ENCODE assay signal across 14 cellular contexts in the genomic region with DNA sequence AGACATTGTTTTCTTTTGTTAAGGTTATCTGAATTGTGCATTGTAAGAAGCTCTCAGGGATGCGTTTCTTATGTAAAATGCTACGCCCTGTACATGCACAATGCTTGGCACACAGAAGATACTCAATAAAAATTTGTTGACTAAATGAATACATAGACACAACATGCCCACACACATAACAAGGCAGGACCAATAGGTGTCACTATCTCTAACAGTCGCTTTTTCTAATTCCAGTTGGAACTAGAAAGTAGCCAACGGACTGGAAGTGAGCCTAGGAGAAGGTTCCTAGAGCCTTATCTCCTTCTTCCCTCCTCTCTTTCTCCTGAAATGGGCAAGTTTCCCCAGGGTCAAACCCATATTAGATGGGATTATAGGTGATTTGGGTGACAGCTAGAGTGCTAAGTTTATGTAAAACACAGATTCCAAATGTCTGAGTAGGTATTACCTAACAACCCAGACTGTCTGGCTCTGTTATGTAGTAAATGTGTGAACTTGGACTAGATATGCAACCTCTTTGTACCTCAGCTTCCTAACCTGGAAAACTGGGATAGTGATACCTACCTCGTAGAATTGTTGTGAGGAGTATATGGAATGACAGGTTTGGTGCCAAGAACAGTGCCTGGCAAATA.
"Had no signal": no experiment of that assay in that cellular context is flagged by ENCODE, and none has a peak within 500 bp of the region (broad histone marks: within the 10 kb centered on the region; RNA-seq: fewer than 3 reads in every experiment).

No MANE protein-coding gene starts in this region.

- FAIRE-seq: keratinocyte had no signal

- H3K36me3 ChIP-seq: adrenal gland, suprapubic skin, upper lobe of left lung had no signal

- H2AFZ ChIP-seq: hepatocyte had no signal

- H3K9me3 ChIP-seq: adrenal gland, suprapubic skin, upper lobe of left lung had no signal

- ATAC-seq: natural killer cell treated with Interleukin-12 subunit alpha and Interleukin-12 subunit beta and Interleukin-15 and Interleukin-18, amount 100 ng/mL, for 72 hours had no signal

- H3K4me3 ChIP-seq: adrenal gland, hepatocyte, suprapubic skin, upper lobe of left lung had no signal

- DNase-seq: activated CD4-positive, alpha-beta T cell treated with anti-CD3 and anti-CD28 coated beads, Interleukin-2, amount 50 U/mL, for 48 hours; activated CD4-positive, CD25-positive, alpha-beta regulatory T cell treated with anti-CD3 and anti-CD28 coated beads, Interleukin-2, amount 50 U/mL, for 72 hours; activated T-cell treated with anti-CD3 and anti-CD28 coated beads, Interleukin-2, amount 50 U/mL, for 24 hours; adrenal gland; nucleus accumbens; posterior cingulate gyrus; right cardiac atrium; stimulated activated naive CD8-positive, alpha-beta T cell treated with anti-CD3 and anti-CD28 coated beads, Interleukin-15, Interleukin-2, amounts not matched to agents 100 U/mL and 50 U/mL, for 24 hours; T-helper 9 cell; upper lobe of left lung had no signal

- H3K27ac ChIP-seq: adrenal gland, hepatocyte, suprapubic skin, upper lobe of left lung had no signal

- H3K27me3 ChIP-seq: adrenal gland, hepatocyte, suprapubic skin, upper lobe of left lung had no signal

- H3K79me2 ChIP-seq: hepatocyte had no signal

- H3K4me2 ChIP-seq: hepatocyte had no signal
